8 cellular contexts compared by ENCODE assay signal in the genomic region with DNA sequence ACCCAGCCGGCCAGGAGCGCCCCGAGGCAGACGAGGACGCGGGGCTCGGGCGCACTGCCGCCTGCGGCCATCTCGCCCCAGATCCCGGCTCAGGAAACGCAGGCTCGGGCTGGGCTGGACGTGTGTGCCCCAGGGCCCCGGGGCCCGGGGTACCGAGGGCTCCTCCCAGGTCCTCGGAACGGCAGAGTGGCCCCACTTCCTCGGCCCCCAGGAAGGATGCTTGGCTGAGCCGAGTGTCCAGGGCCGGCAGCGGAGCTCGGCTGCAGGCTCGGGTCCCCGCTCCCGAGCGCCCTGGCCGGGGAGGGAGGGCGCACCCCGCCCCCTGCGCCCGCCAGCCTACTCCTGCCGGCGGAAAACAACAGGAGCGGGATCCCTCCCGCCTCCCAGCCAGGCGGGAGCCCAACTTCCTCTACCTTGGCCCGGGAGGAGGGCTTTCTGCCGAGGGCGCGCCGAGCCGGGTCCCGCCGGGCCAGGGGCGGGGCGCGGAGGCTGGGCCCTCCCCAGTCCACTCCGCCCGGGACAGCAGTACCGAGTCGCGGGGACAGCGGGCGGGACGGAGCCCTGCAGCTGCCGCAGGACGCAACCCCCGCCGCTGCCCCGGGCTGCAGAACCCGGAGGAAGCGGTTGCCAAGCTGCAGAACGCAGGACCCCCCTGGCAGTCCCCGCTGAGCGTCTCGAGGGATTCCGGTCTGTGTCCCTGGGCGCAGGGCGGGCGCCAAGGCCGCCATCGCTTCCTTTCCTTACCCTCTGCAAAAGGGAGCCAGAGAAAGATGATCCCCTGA. TPM values are rescaled to one million over a fixed set of nuclear protein-coding genes. Genes with fewer than 3 reads are reported as not detected.
A peak's percentile ranks its signal among the peaks of the same experiment; 100 is the strongest.
DNase-seq lines count a peak whose midpoint lies in the region; ATAC-seq and TF ChIP-seq lines count a peak whose summit lies in the region.

Gene VSIG10 (minus strand): TSS at position 411 of the 782 bp plus-strand sequence. CDS start 340 bp downstream, at position 71.

- H3K27ac ChIP-seq in lung (ENCODE audit: low read depth in 1 of 2, low read length in 1 of 2), result peak within 1 kb of the TSS; percentile 38 to 84

- peaks cover 18% of the 10 kb centered on the region for H3K27me3 Mint-ChIP-seq in activated CD4-positive, alpha-beta T cell treated with anti-CD3 and anti-CD28 coated beads, Interleukin-2, amount 10 ng/mL, durations not matched to agents 7 days and 5 days
- peaks cover 6% of the 10 kb centered on the region for H3K27me3 Mint-ChIP-seq in endothelial cell (ENCODE audit: unreplicated experiment)
- H3K27me3 Mint-ChIP-seq in stimulated activated naive B cell treated with anti-CD40 and anti-IgM and Interleukin-4, amounts not matched to agents 10 μg/mL and 1 μg/mL and 100 μg/mL, for 72 hours, result peaks cover 5 to 14% of the 10 kb centered on the region in 2 donors

- H3K36me3 ChIP-seq in BJ (ENCODE audit: control insufficient read depth, insufficient read depth, low read length), result no peaks in the 10 kb centered on the region
- no peaks in the 10 kb centered on the region for H3K36me3 ChIP-seq in lung (ENCODE audit: control insufficient read depth in 2 of 2, insufficient read depth in 2 of 2, low read length in 2 of 2)

- peak within 1 kb of the TSS; percentile 47 for H3K27ac Mint-ChIP-seq in activated CD4-positive, alpha-beta T cell treated with anti-CD3 and anti-CD28 coated beads, Interleukin-2, amount 10 ng/mL, durations not matched to agents 7 days and 5 days
- H3K27ac Mint-ChIP-seq in endothelial cell (ENCODE audit: unreplicated experiment), result peak within 1 kb of the TSS; percentile 96
- H3K27ac Mint-ChIP-seq in stimulated activated naive B cell treated with anti-CD40 and anti-IgM and Interleukin-4, amounts not matched to agents 10 μg/mL and 1 μg/mL and 100 μg/mL, for 72 hours, result peak within 1 kb of the TSS; percentile 77

- WGBS in lung, 2 donors, result 0% methylated on average over 53 to 75 of the region's 75 CpGs

- peak; percentile 47 for ATAC-seq in GM19324 (IDR thresholded peaks at IDR 0.05; ENCODE audit: low FRiP score, unreplicated experiment)
- ATAC-seq in lung (ENCODE audit: insufficient read depth, low FRiP score), result peak; percentile 92
- peak; percentile 64 to 68 for ATAC-seq in stimulated activated naive B cell treated with anti-CD40 and anti-IgM and Interleukin-4, amounts not matched to agents 10 μg/mL and 1 μg/mL and 100 μg/mL, for 72 hours (replicated peaks)
- ATAC-seq in HG03469 (IDR thresholded peaks at IDR 0.05; ENCODE audit: unreplicated experiment), result no peak

- H3K36me3 Mint-ChIP-seq in activated CD4-positive, alpha-beta T cell treated with anti-CD3 and anti-CD28 coated beads, Interleukin-2, amount 10 ng/mL, durations not matched to agents 7 days and 5 days (ENCODE audit: low read depth), result no peaks in the 10 kb centered on the region
- H3K36me3 Mint-ChIP-seq in endothelial cell (ENCODE audit: low read depth, unreplicated experiment), result peaks cover 5% of the 10 kb centered on the region
- no peaks in the 10 kb centered on the region for H3K36me3 Mint-ChIP-seq in stimulated activated naive B cell treated with anti-CD40 and anti-IgM and Interleukin-4, amounts not matched to agents 10 μg/mL and 1 μg/mL and 100 μg/mL, for 72 hours

- H3K4me1 Mint-ChIP-seq in activated CD4-positive, alpha-beta T cell treated with anti-CD3 and anti-CD28 coated beads, Interleukin-2, amount 10 ng/mL, durations not matched to agents 7 days and 5 days, result peaks cover 6% of the 10 kb centered on the region
- H3K4me1 Mint-ChIP-seq in endothelial cell (ENCODE audit: unreplicated experiment), result peaks cover 10% of the 10 kb centered on the region
- H3K4me1 Mint-ChIP-seq in stimulated activated naive B cell treated with anti-CD40 and anti-IgM and Interleukin-4, amounts not matched to agents 10 μg/mL and 1 μg/mL and 100 μg/mL, for 72 hours, result peaks cover 5 to 14% of the 10 kb centered on the region in 2 donors

- TF ChIP-seq CTCF in BJ (IDR thresholded peaks at IDR 0.05; ENCODE audit: insufficient read depth, low read depth, low read length) (no peak), endothelial cell (IDR thresholded peaks at IDR 0.05; ENCODE audit: unreplicated experiment) (no peak), lung (IDR thresholded peaks at IDR 0.05; ENCODE audit: control extremely low read depth, extremely low read depth) (no peak)

- no peaks in the 10 kb centered on the region for H3K9me3 ChIP-seq in lung (ENCODE audit: control insufficient read depth in 2 of 2, insufficient read depth in 1 of 2, low read length in 1 of 2)

- H3K4me3 Mint-ChIP-seq in activated CD4-positive, alpha-beta T cell treated with anti-CD3 and anti-CD28 coated beads, Interleukin-2, amount 10 ng/mL, durations not matched to agents 7 days and 5 days, result peak within 1 kb of the TSS; percentile 80
- peak within 1 kb of the TSS; percentile 99 for H3K4me3 Mint-ChIP-seq in endothelial cell (ENCODE audit: unreplicated experiment)
- peak within 1 kb of the TSS; percentile 84 to 89 for H3K4me3 Mint-ChIP-seq in stimulated activated naive B cell treated with anti-CD40 and anti-IgM and Interleukin-4, amounts not matched to agents 10 μg/mL and 1 μg/mL and 100 μg/mL, for 72 hours

- DNase-seq in BJ (ENCODE audit: low read depth) (peak; percentile 16), NCI-H2107 treated with DMSO at 0.1 percent for 48 hours (lab: John Stamatoyannopoulos, UW; ENCODE audit: unreplicated experiment) (peak; percentile 68), endothelial cell (ENCODE audit: low spot score) (peak; percentile 78), lung (ENCODE audit: low spot score) (peak; percentile 75)
- peak; percentile 12 for DNase-seq in activated CD4-positive, alpha-beta T cell treated with anti-CD3 and anti-CD28 coated beads, Interleukin-2, amount 10 ng/mL, durations not matched to agents 7 days and 5 days
- peak; percentile 17 for DNase-seq in stimulated activated naive B cell treated with anti-CD40 and anti-IgM and Interleukin-4, amounts not matched to agents 10 μg/mL and 1 μg/mL and 100 μg/mL, for 72 hours

- H3K4me3 ChIP-seq in BJ (ENCODE audit: low read depth, low read length) (peak within 1 kb of the TSS; percentile 64), lung (peak within 1 kb of the TSS; percentile 46)

- POLR2A ChIA-PET in BJ (lab: Charles Lee), result interaction anchor here (0.8 kb wide), 1 partner anchor 44 kb away, joined by 3 read pairs; no protein-coding TSS in a partner anchor
- POLR2A ChIA-PET in activated CD4-positive, alpha-beta T cell treated with anti-CD3 and anti-CD28 coated beads, Interleukin-2, amount 10 ng/mL, durations not matched to agents 7 days and 5 days (lab: Charles Lee), result no interaction called here

- H3K27me3 ChIP-seq in BJ (ENCODE audit: control insufficient read depth, insufficient read depth, low read length) (no peaks in the 10 kb centered on the region), lung (ENCODE audit: control insufficient read depth, insufficient read depth) (no peaks in the 10 kb centered on the region)

- H3K4me1 ChIP-seq in lung (ENCODE audit: control insufficient read depth in 2 of 2, insufficient read depth in 2 of 2, low read length in 2 of 2), result no peaks in the 10 kb centered on the region

- H3K9me3 Mint-ChIP-seq in activated CD4-positive, alpha-beta T cell treated with anti-CD3 and anti-CD28 coated beads, Interleukin-2, amount 10 ng/mL, durations not matched to agents 7 days and 5 days, result no peaks in the 10 kb centered on the region
- no peaks in the 10 kb centered on the region for H3K9me3 Mint-ChIP-seq in endothelial cell (ENCODE audit: unreplicated experiment)
- no peaks in the 10 kb centered on the region for H3K9me3 Mint-ChIP-seq in stimulated activated naive B cell treated with anti-CD40 and anti-IgM and Interleukin-4, amounts not matched to agents 10 μg/mL and 1 μg/mL and 100 μg/mL, for 72 hours

- CTCF ChIA-PET in BJ (lab: Yijun Ruan, JAX), result interaction anchor here (0.5 to 1.7 kb wide), 5 partner anchors 17 to 364 kb away, joined by 3 to 7 read pairs (median 3); no protein-coding TSS in a partner anchor
- CTCF ChIA-PET in activated CD4-positive, alpha-beta T cell treated with anti-CD3 and anti-CD28 coated beads, Interleukin-2, amount 10 ng/mL, durations not matched to agents 7 days and 5 days (lab: Charles Lee), result interaction anchor here (0.6 to 0.8 kb wide), 2 partner anchors 40 to 450 kb away, joined by 3 to 5 read pairs; no protein-coding TSS in a partner anchor

RNA-seq across cellular contexts. Expression of gene VSIG10, which starts in this region (rescaled TPM):
- polyA plus RNA-seq in BJ (2011; rRNA removed) (9.3 and 11.3 TPM in 2 replicates), lung (10 to 100 TPM; 11.0 to 27.4 TPM)
- polyA minus RNA-seq in BJ (2011; rRNA and poly(A)+ RNA removed), result 14.4 and 22.8 TPM in 2 replicates
- 1 to 10 TPM; 6.4 to 6.7 TPM for total RNA-seq in activated CD4-positive, alpha-beta T cell treated with anti-CD3 and anti-CD28 coated beads, Interleukin-2, amount 10 ng/mL, durations not matched to agents 7 days and 5 days
- total RNA-seq in endothelial cell (ENCODE audit: unreplicated experiment) (65.0 TPM), lung (10 to 100 TPM; 36.9 to 51.4 TPM)

Comparison
In these comparisons a context has a peak if more than half of its experiments do, and no peak if none do; other contexts are left out.
1. DNase-seq: peak in every context shown above with its lines; median percentile 78 in endothelial cell; 75 in lung; 68 in NCI-H2107 treated with DMSO at 0.1 percent for 48 hours; 17 in stimulated activated naive B cell treated with anti-CD40 and anti-IgM and Interleukin-4, amounts not matched to agents 10 μg/mL and 1 μg/mL and 100 μg/mL, for 72 hours; 16 in BJ; 12 in activated CD4-positive, alpha-beta T cell treated with anti-CD3 and anti-CD28 coated beads, Interleukin-2, amount 10 ng/mL, durations not matched to agents 7 days and 5 days.